15 cellular contexts compared by ENCODE assay signal in genomic region chr2:10422732-10423399, GRCh38. TPM values are rescaled to one million over a fixed set of nuclear protein-coding genes. Genes with fewer than 3 reads are reported as not detected.
DNase-seq lines count a peak whose midpoint lies in the region; ATAC-seq and TF ChIP-seq lines count a peak whose summit lies in the region.
"Had no signal": no experiment of that assay in that cellular context is flagged by ENCODE, and none has a peak within 500 bp of the region (broad histone marks: within the 10 kb centered on the region; RNA-seq: fewer than 3 reads in every experiment).

No MANE protein-coding gene starts in this region.

- H3K36me3 ChIP-seq in mesenchymal stem cell (ENCODE audit: control insufficient read depth in 1 of 2, insufficient read depth in 2 of 2, low read depth in 1 of 2, low read length in 2 of 2): peaks cover 14 to 38% of the 10 kb centered on the region in 2 experiments
- peaks cover 40% of the 10 kb centered on the region for H3K36me3 ChIP-seq in osteoblast (ENCODE audit: insufficient read depth, low read length)

- peaks cover 10% of the 10 kb centered on the region for H3K4me1 Mint-ChIP-seq in stimulated activated naive CD8-positive, alpha-beta T cell treated with anti-CD3 and anti-CD28 coated beads, Interleukin-15, amount 100 ng/mL, for 72 hours
- H3K4me1 Mint-ChIP-seq in nephron progenitor cell: peaks cover 31% of the 10 kb centered on the region

- H3K27ac ChIP-seq in mesenchymal stem cell (ENCODE audit: low read length, poor library complexity, severe bottlenecking) (no peak overlapping the region), osteoblast (ENCODE audit: low read depth, low read length) (no peak overlapping the region)
- H3K27ac ChIP-seq: C4-2B, GM23248 had no signal

- no peak overlapping the region for H4K91ac ChIP-seq in mesenchymal stem cell (ENCODE audit: low read length)

- no peaks in the 10 kb centered on the region for H3K27me3 Mint-ChIP-seq in stimulated activated naive CD8-positive, alpha-beta T cell treated with anti-CD3 and anti-CD28 coated beads, Interleukin-15, amount 100 ng/mL, for 72 hours
- peaks cover 15% of the 10 kb centered on the region for H3K27me3 Mint-ChIP-seq in nephron progenitor cell (ENCODE audit: low read depth, poor library complexity)
- H3K27me3 Mint-ChIP-seq: B cell; CD4-positive, alpha-beta T cell; IgD-negative memory B cell had no signal

- no peak overlapping the region for H3K14ac ChIP-seq in mesenchymal stem cell (ENCODE audit: low read length in 2 of 2)

- peaks cover 2% of the 10 kb centered on the region for H3K79me1 ChIP-seq in mesenchymal stem cell (replicated peaks; ENCODE audit: low read length, poor library complexity, severe bottlenecking)

- H3K18ac ChIP-seq in mesenchymal stem cell (ENCODE audit: low read depth in 1 of 2, low read length in 2 of 2): no peak overlapping the region

- H2AFZ ChIP-seq in mesenchymal stem cell (ENCODE audit: low read depth, low read length): no peak overlapping the region
- no peak overlapping the region for H2AFZ ChIP-seq in osteoblast (ENCODE audit: low read length)
- H2AFZ ChIP-seq: GM23248 had no signal

- H3K23ac ChIP-seq in mesenchymal stem cell (ENCODE audit: low read length in 2 of 2): no peak overlapping the region

- H2AK5ac ChIP-seq in mesenchymal stem cell (ENCODE audit: low read length, severe bottlenecking): peak overlapping the region; percentile 91

- no peak overlapping the region for H3K4ac ChIP-seq in mesenchymal stem cell (ENCODE audit: low read depth in 1 of 2, low read length in 2 of 2)

- 95% methylated on average over 24 of the region's 24 CpGs for WGBS in mesenchymal stem cell

- H2BK12ac ChIP-seq in mesenchymal stem cell (ENCODE audit: low read length in 2 of 2): no peak overlapping the region

- no peak overlapping the region for H4K8ac ChIP-seq in mesenchymal stem cell (ENCODE audit: low read length)

- no peaks in the 10 kb centered on the region for H3K9me3 ChIP-seq in mesenchymal stem cell (ENCODE audit: control insufficient read depth, low read length)
- no peaks in the 10 kb centered on the region for H3K9me3 ChIP-seq in osteoblast (ENCODE audit: low read depth, low read length)
- H3K9me3 ChIP-seq: Caco-2, HAP-1 had no signal

- no peak overlapping the region for H2BK15ac ChIP-seq in mesenchymal stem cell (ENCODE audit: low read depth, poor library complexity, severe bottlenecking)

- H3K9ac ChIP-seq in mesenchymal stem cell (ENCODE audit: low read length): no peak overlapping the region
- H3K9ac ChIP-seq: GM23248 had no signal

- H3K27me3 ChIP-seq in mesenchymal stem cell (ENCODE audit: control insufficient read depth in 1 of 2, insufficient read depth in 1 of 2, low read length in 2 of 2) (no peaks in the 10 kb centered on the region), osteoblast (ENCODE audit: insufficient read depth, low read length) (no peaks in the 10 kb centered on the region)

- H3K79me2 ChIP-seq in osteoblast (ENCODE audit: insufficient read depth, low read length): no peaks in the 10 kb centered on the region

- H4K20me1 ChIP-seq in osteoblast (ENCODE audit: insufficient read depth, low read length): peaks cover 9% of the 10 kb centered on the region

- no peak overlapping the region for H3K4me3 ChIP-seq in mesenchymal stem cell (ENCODE audit: insufficient read depth in 1 of 2, low read depth in 1 of 2, low read length in 2 of 2)
- no peak overlapping the region for H3K4me3 ChIP-seq in osteoblast (ENCODE audit: insufficient read depth, low read length)
- H3K4me3 ChIP-seq: GM23248, HAP-1 had no signal

- no peaks in the 10 kb centered on the region for H3K9me3 Mint-ChIP-seq in stimulated activated naive CD8-positive, alpha-beta T cell treated with anti-CD3 and anti-CD28 coated beads, Interleukin-15, amount 100 ng/mL, for 72 hours
- H3K9me3 Mint-ChIP-seq in nephron progenitor cell: no peaks in the 10 kb centered on the region
- H3K9me3 Mint-ChIP-seq: CD4-positive, alpha-beta T cell; IgD-negative memory B cell had no signal

- no peaks in the 10 kb centered on the region for H3K36me3 Mint-ChIP-seq in nephron progenitor cell (ENCODE audit: low read depth)

- H3K4me2 ChIP-seq in mesenchymal stem cell (ENCODE audit: low read length, poor library complexity, severe bottlenecking) (no peak overlapping the region), osteoblast (ENCODE audit: insufficient read depth, low read length) (no peak overlapping the region)

- H2BK120ac ChIP-seq in mesenchymal stem cell (ENCODE audit: low read depth, low read length): no peak overlapping the region

- H3K4me3 Mint-ChIP-seq in stimulated activated naive CD8-positive, alpha-beta T cell treated with anti-CD3 and anti-CD28 coated beads, Interleukin-15, amount 100 ng/mL, for 72 hours: no peak overlapping the region
- H3K4me3 Mint-ChIP-seq in nephron progenitor cell: no peak overlapping the region
- H3K4me3 Mint-ChIP-seq: B cell; CD4-positive, alpha-beta T cell; IgD-negative memory B cell had no signal

- DNase-seq in stimulated activated naive CD8-positive, alpha-beta T cell treated with anti-CD3 and anti-CD28 coated beads, Interleukin-15, amount 100 ng/mL, for 72 hours: no peak
- no peak for DNase-seq in stimulated activated naive CD8-positive, alpha-beta T cell treated with anti-CD3 and anti-CD28 coated beads, Interleukin-15, Interleukin-2, amounts not matched to agents 100 U/mL and 50 U/mL, for 24 hours
- DNase-seq in mesenchymal stem cell (no peak), osteoblast (ENCODE audit: insufficient read length, low spot score, missing footprints) (peak; percentile 73), nephron progenitor cell (no peak), Kasumi-1 (lab: John Stamatoyannopoulos, UW) (no peak)
- DNase-seq: Caco-2; CD4-positive, alpha-beta T cell; GM23248 had no signal

- H3K4me1 ChIP-seq in mesenchymal stem cell (ENCODE audit: control insufficient read depth, insufficient read depth, low read depth, low read length) (peaks cover 31% of the 10 kb centered on the region), osteoblast (ENCODE audit: insufficient read depth, low read length) (no peaks in the 10 kb centered on the region)
- H3K4me1 ChIP-seq: HAP-1 had no signal

- peak; percentile 14 for ATAC-seq in stimulated activated naive CD8-positive, alpha-beta T cell treated with anti-CD3 and anti-CD28 coated beads, Interleukin-15, amount 100 ng/mL, for 72 hours
- ATAC-seq in stimulated activated naive CD8-positive, alpha-beta T cell treated with anti-CD3 and anti-CD28 coated beads, Interleukin-15, Interleukin-2, amounts not matched to agents 100 U/mL and 50 U/mL, for 24 hours: no peak
- no peak for ATAC-seq in GM18517 (IDR thresholded peaks at IDR 0.05; ENCODE audit: unreplicated experiment)
- ATAC-seq: HepG2 had no signal

- no peak overlapping the region for H3K27ac Mint-ChIP-seq in stimulated activated naive CD8-positive, alpha-beta T cell treated with anti-CD3 and anti-CD28 coated beads, Interleukin-15, amount 100 ng/mL, for 72 hours
- no peak overlapping the region for H3K27ac Mint-ChIP-seq in nephron progenitor cell
- H3K27ac Mint-ChIP-seq: B cell; CD4-positive, alpha-beta T cell had no signal

- no peak overlapping the region for H2BK5ac ChIP-seq in mesenchymal stem cell (ENCODE audit: low read depth, low read length, poor library complexity, severe bottlenecking)

- TF ChIP-seq CTCF in osteoblast (IDR thresholded peaks at IDR 0.05; ENCODE audit: extremely low read depth, low read depth, low read length) (no peak), nephron progenitor cell (IDR thresholded peaks at IDR 0.05) (no peak)

RNA-seq across cellular contexts. Expression of gene ODC1, which starts 25.3 kb away (rescaled TPM):
- polyA plus RNA-seq in mesenchymal stem cell (2013, experiment 1 of 2): 32.1 TPM
- polyA plus RNA-seq in mesenchymal stem cell (2013, experiment 2 of 2): 33.0 TPM
- 106 and 109 TPM in 2 replicates for total RNA-seq in osteoblast
